ENCODE assay signal across 8 cellular contexts in the genomic region with DNA sequence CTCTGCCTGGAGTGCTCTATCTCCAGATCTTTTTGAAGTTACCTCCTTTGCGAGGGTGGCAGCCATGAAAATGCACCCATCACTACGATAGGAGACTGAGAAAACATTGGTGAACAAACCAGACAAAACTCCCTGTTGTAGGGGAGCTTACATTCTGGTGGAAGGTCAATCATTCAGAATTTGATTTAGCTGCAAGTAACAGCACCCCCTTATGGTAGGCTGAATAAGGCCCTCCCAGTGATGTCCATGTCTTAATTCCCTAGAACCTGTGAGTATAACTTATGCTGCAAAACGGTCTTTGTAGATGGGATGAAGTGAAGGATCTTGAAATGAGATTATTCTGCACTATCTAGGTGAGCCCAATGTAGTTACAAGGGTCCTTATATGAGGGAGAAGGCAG. TPM values are rescaled to one million over a fixed set of nuclear protein-coding genes. Genes with fewer than 3 reads are reported as not detected.
DNase-seq lines count a peak whose midpoint lies in the region; ATAC-seq and TF ChIP-seq lines count a peak whose summit lies in the region.

No MANE protein-coding gene starts in this region.

- H3K27me3 Mint-ChIP-seq in stimulated activated naive CD8-positive, alpha-beta T cell treated with anti-CD3 and anti-CD28 coated beads, Interleukin-15, amount 100 ng/mL, for 72 hours: peaks cover 7% of the 10 kb centered on the region
- peaks cover 2% of the 10 kb centered on the region for H3K27me3 Mint-ChIP-seq in mesothelial cell of epicardium (ENCODE audit: low read depth)

- DNase-seq in DND-41 (no peak), NCI-H69 (lab: John Stamatoyannopoulos, UW) (peak; percentile 58), epithelial cell of proximal tubule (ENCODE audit: low read depth) (no peak), retina (no peak), mesothelial cell of epicardium (ENCODE audit: low spot score in 2 of 2, unreplicated experiment in 2 of 2) (no peak), dedifferentiated amniotic fluid mesenchymal stem cell (ENCODE audit: extremely low spot score) (no peak)
- no peak for DNase-seq in stimulated activated naive CD8-positive, alpha-beta T cell treated with anti-CD3 and anti-CD28 coated beads, Interleukin-15, amount 100 ng/mL, for 72 hours

- H3K9ac ChIP-seq in DND-41 (ENCODE audit: low read depth, low read length): no peak overlapping the region

- peaks cover 29% of the 10 kb centered on the region for H3K4me1 Mint-ChIP-seq in stimulated activated naive CD8-positive, alpha-beta T cell treated with anti-CD3 and anti-CD28 coated beads, Interleukin-15, amount 100 ng/mL, for 72 hours
- peaks cover 2% of the 10 kb centered on the region for H3K4me1 Mint-ChIP-seq in mesothelial cell of epicardium

- no peaks in the 10 kb centered on the region for H3K79me2 ChIP-seq in DND-41 (ENCODE audit: insufficient read depth, low read length)

- H4K20me1 ChIP-seq in DND-41 (ENCODE audit: insufficient read depth, low read length): no peaks in the 10 kb centered on the region

- H3K9me3 Mint-ChIP-seq in stimulated activated naive CD8-positive, alpha-beta T cell treated with anti-CD3 and anti-CD28 coated beads, Interleukin-15, amount 100 ng/mL, for 72 hours: peaks cover 0 to under 1% of the 10 kb centered on the region in 2 donors
- no peaks in the 10 kb centered on the region for H3K9me3 Mint-ChIP-seq in mesothelial cell of epicardium

- H3K9me3 ChIP-seq in DND-41 (ENCODE audit: insufficient read depth, low read length, severe bottlenecking): no peaks in the 10 kb centered on the region

- no peak overlapping the region for H3K4me2 ChIP-seq in DND-41 (ENCODE audit: insufficient read depth, low read length)

- H3K27ac ChIP-seq in DND-41 (ENCODE audit: low read length): no peak overlapping the region

- H3K27ac Mint-ChIP-seq in stimulated activated naive CD8-positive, alpha-beta T cell treated with anti-CD3 and anti-CD28 coated beads, Interleukin-15, amount 100 ng/mL, for 72 hours: no peak overlapping the region
- no peak overlapping the region for H3K27ac Mint-ChIP-seq in mesothelial cell of epicardium

- TF ChIP-seq CTCF in DND-41 (IDR thresholded peaks at IDR 0.05; ENCODE audit: borderline replicate concordance, extremely low read depth, low read length, poor library complexity, severe bottlenecking) (peak; percentile 49), epithelial cell of proximal tubule (conservative IDR thresholded peaks at IDR 0.05; ENCODE audit: low read depth, low read length) (peak; percentile 83), mesothelial cell of epicardium (IDR thresholded peaks at IDR 0.05; ENCODE audit: unreplicated experiment) (no peak)

- no peaks in the 10 kb centered on the region for H3K36me3 Mint-ChIP-seq in mesothelial cell of epicardium

- no peak for ATAC-seq in DND-41 (ENCODE audit: insufficient read depth, low read depth)
- ATAC-seq in GM21529 (IDR thresholded peaks at IDR 0.05; ENCODE audit: unreplicated experiment): peak; percentile 65
- ATAC-seq in stimulated activated naive CD8-positive, alpha-beta T cell treated with anti-CD3 and anti-CD28 coated beads, Interleukin-15, amount 100 ng/mL, for 72 hours: peak; percentile 55

- no peaks in the 10 kb centered on the region for H3K4me1 ChIP-seq in DND-41 (ENCODE audit: insufficient read depth, low read length)

- H3K27me3 ChIP-seq in DND-41 (ENCODE audit: insufficient read depth, low read length, poor library complexity): peaks cover 18% of the 10 kb centered on the region

- H2AFZ ChIP-seq in DND-41 (ENCODE audit: low read depth, low read length): no peak overlapping the region

- H3K4me3 Mint-ChIP-seq in stimulated activated naive CD8-positive, alpha-beta T cell treated with anti-CD3 and anti-CD28 coated beads, Interleukin-15, amount 100 ng/mL, for 72 hours: no peak overlapping the region
- no peak overlapping the region for H3K4me3 Mint-ChIP-seq in mesothelial cell of epicardium

- no peak overlapping the region for H3K4me3 ChIP-seq in DND-41 (ENCODE audit: low read depth in 1 of 2, low read length in 2 of 2)
- H3K4me3 ChIP-seq in epithelial cell of proximal tubule (ENCODE audit: low read depth, low read length): no peak overlapping the region

- no peaks in the 10 kb centered on the region for H3K36me3 ChIP-seq in DND-41 (ENCODE audit: insufficient read depth, low read length)

RNA-seq across cellular contexts. Expression of gene TEC, which starts 5.6 kb away (rescaled TPM):
- total RNA-seq in epithelial cell of proximal tubule (1.3 and 1.4 TPM in 2 replicates), mesothelial cell of epicardium (2.3 to 3.5 TPM (median 3.3 TPM) in 3 replicates)
